In genomic region chr15:45167631-45168205, GRCh38 we compare ENCODE assay signal across 8 cellular contexts.
DNase-seq lines count a peak whose midpoint lies in the region; ATAC-seq and TF ChIP-seq lines count a peak whose summit lies in the region.

No MANE protein-coding gene starts in this region.

- H3K79me2 ChIP-seq in MM.1S (ENCODE audit: low read length) = peaks cover 3% of the 10 kb centered on the region; the same call in 1 of the 2 replicates

- H3K4me3 ChIP-seq in AG09309 (ENCODE audit: control insufficient read depth, low read depth, low read length) = peak overlapping the region; percentile 64
- H3K4me3 ChIP-seq in MM.1S (ENCODE audit: low read length) = no peak overlapping the region
- H3K4me3 ChIP-seq in duodenal mucosa (ENCODE audit: low read depth in 1 of 2, low read length in 2 of 2) = peak overlapping the region; percentile 65 to 67

- H3K36me3 Mint-ChIP-seq in nephron progenitor cell (ENCODE audit: low read depth) = peaks cover 13% of the 10 kb centered on the region

- TF ChIP-seq CTCF in AG09309 (IDR thresholded peaks at IDR 0.05; ENCODE audit: control insufficient read depth, insufficient read depth, low read depth, low read length, missing control alignments) (no peak), MM.1S (IDR thresholded peaks at IDR 0.05; ENCODE audit: low read length) (no peak), nephron progenitor cell (IDR thresholded peaks at IDR 0.05) (no peak)

- ATAC-seq in HG02884 (IDR thresholded peaks at IDR 0.05; ENCODE audit: unreplicated experiment) = no peak
- ATAC-seq in GM18909 (IDR thresholded peaks at IDR 0.05; ENCODE audit: poor library complexity, unreplicated experiment) = no peak

- peaks cover 53% of the 10 kb centered on the region for H3K4me1 Mint-ChIP-seq in nephron progenitor cell

- no peaks in the 10 kb centered on the region for H3K9me3 Mint-ChIP-seq in nephron progenitor cell

- H3K4me1 ChIP-seq in MM.1S (ENCODE audit: low read length) = no peaks in the 10 kb centered on the region
- peaks cover 11 to 17% of the 10 kb centered on the region in 2 donors for H3K4me1 ChIP-seq in duodenal mucosa (ENCODE audit: control insufficient read depth in 1 of 2, insufficient read depth in 2 of 2, low read length in 2 of 2)

- H3K27ac ChIP-seq in MM.1S (ENCODE audit: low read length) = no peak overlapping the region
- peak overlapping the region; percentile 79 for H3K27ac ChIP-seq in duodenal mucosa (ENCODE audit: low read depth, low read length)

- peak overlapping the region; percentile 42 for H3K4me3 Mint-ChIP-seq in nephron progenitor cell

- H3K9me2 ChIP-seq in MM.1S (replicated peaks; ENCODE audit: insufficient read depth, low read length) = no peaks in the 10 kb centered on the region

- peak overlapping the region; percentile 54; the same call in 1 of the 2 replicates for H3K4me2 ChIP-seq in MM.1S (ENCODE audit: low read depth, low read length)

- peak overlapping the region; percentile 57; the same call in 1 of the 2 replicates for H2AFZ ChIP-seq in MM.1S (ENCODE audit: low read length)

- H3K27me3 ChIP-seq in MM.1S (replicated peaks; ENCODE audit: insufficient read depth, low read length) (no peaks in the 10 kb centered on the region), duodenal mucosa (ENCODE audit: control insufficient read depth in 1 of 2, insufficient read depth in 2 of 2, low read length in 2 of 2) (no peaks in the 10 kb centered on the region)

- no peaks in the 10 kb centered on the region for H4K20me1 ChIP-seq in MM.1S (ENCODE audit: insufficient read depth, low read length)

- H3K9me3 ChIP-seq in MM.1S (replicated peaks; ENCODE audit: insufficient read depth, low read length) = no peaks in the 10 kb centered on the region
- no peaks in the 10 kb centered on the region for H3K9me3 ChIP-seq in duodenal mucosa (ENCODE audit: control insufficient read depth in 1 of 2, low read length in 2 of 2)

- no peaks in the 10 kb centered on the region for H3K27me3 Mint-ChIP-seq in nephron progenitor cell (ENCODE audit: low read depth, poor library complexity)

- H3K9ac ChIP-seq in MM.1S (ENCODE audit: low read length) (no peak overlapping the region), duodenal mucosa (ENCODE audit: low read depth in 1 of 2, low read length in 2 of 2) (peak overlapping the region; percentile 60 to 75)

- no peaks in the 10 kb centered on the region for H3K36me3 ChIP-seq in MM.1S (replicated peaks; ENCODE audit: insufficient read depth, low read length)
- H3K36me3 ChIP-seq in duodenal mucosa (ENCODE audit: control insufficient read depth in 1 of 2, insufficient read depth in 2 of 2, low read length in 2 of 2) = peaks cover 0 to 5% of the 10 kb centered on the region in 2 donors

- peaks cover 3% of the 10 kb centered on the region; the same call in 1 of the 2 replicates for H3F3A ChIP-seq in MM.1S (ENCODE audit: insufficient read depth, low read length)

- DNase-seq in AG09309 (ENCODE audit: low read depth) (no peak), MM.1S (no peak), nephron progenitor cell (no peak), UCSD-AML1 (lab: John Stamatoyannopoulos, UW; ENCODE audit: unreplicated experiment) (no peak)
- DNase-seq in stimulated activated naive CD4-positive, alpha-beta T cell (lab: John Stamatoyannopoulos, UW) = no peak

- peak overlapping the region; percentile 95 for H3K27ac Mint-ChIP-seq in nephron progenitor cell
